25 cellular contexts compared by ENCODE assay signal in genomic region chr6:96844530-96844929, GRCh38. TPM values are rescaled to one million over a fixed set of nuclear protein-coding genes. Genes with fewer than 3 reads are reported as not detected.
DNase-seq lines count a peak whose midpoint lies in the region; ATAC-seq lines count a peak whose summit lies in the region.
"Had no signal": no experiment of that assay in that cellular context is flagged by ENCODE, and none has a peak within 500 bp of the region (broad histone marks: within the 10 kb centered on the region; RNA-seq: fewer than 3 reads in every experiment).

No MANE protein-coding gene starts in this region.

- CTCF ChIA-PET in activated CD4-positive, alpha-beta T cell treated with anti-CD3 and anti-CD28 coated beads for 36 hours (lab: Charles Lee) = no interaction called here

- intact Hi-C loops in activated CD4-positive, alpha-beta T cell treated with anti-CD3 and anti-CD28 coated beads, Interleukin-2, amount 10 ng/mL, durations not matched to agents 24 days and 14 days (cut with micrococcal nuclease) = no loop called here
- intact Hi-C loops in activated CD4-positive, alpha-beta T cell treated with anti-CD3 and anti-CD28 coated beads for 36 hours (cut with DNase I, micrococcal nuclease) = no loop called here

- no peak overlapping the region for H3K27ac Mint-ChIP-seq in stimulated activated naive CD8-positive, alpha-beta T cell treated with anti-CD3 and anti-CD28 coated beads, Interleukin-15, amount 100 ng/mL, for 72 hours
- H3K27ac Mint-ChIP-seq in activated CD4-positive, alpha-beta T cell treated with anti-CD3 and anti-CD28 coated beads, Interleukin-2, amount 10 ng/mL, durations not matched to agents 24 days and 14 days = no peak overlapping the region
- H3K27ac Mint-ChIP-seq in activated CD4-positive, alpha-beta T cell treated with anti-CD3 and anti-CD28 coated beads for 36 hours = no peak overlapping the region
- H3K27ac Mint-ChIP-seq: activated CD8-positive, alpha-beta T cell treated with anti-CD3 and anti-CD28 coated beads, Interleukin-2, amount 10 ng/mL, durations not matched to agents 7 days and 5 days; activated naive CD4-positive, alpha-beta T cell treated with anti-CD3 and anti-CD28 coated beads for 36 hours; HFFc6; naive thymus-derived CD8-positive, alpha-beta T cell had no signal

- no peaks in the 10 kb centered on the region for H3K36me3 Mint-ChIP-seq in activated CD4-positive, alpha-beta T cell treated with anti-CD3 and anti-CD28 coated beads, Interleukin-2, amount 10 ng/mL, durations not matched to agents 24 days and 14 days (ENCODE audit: low read depth)
- H3K36me3 Mint-ChIP-seq in activated CD4-positive, alpha-beta T cell treated with anti-CD3 and anti-CD28 coated beads for 36 hours (ENCODE audit: low read depth) = no peaks in the 10 kb centered on the region

- H3K9me3 Mint-ChIP-seq in stimulated activated naive CD8-positive, alpha-beta T cell treated with anti-CD3 and anti-CD28 coated beads, Interleukin-15, amount 100 ng/mL, for 72 hours = peaks cover 4 to 28% of the 10 kb centered on the region in 2 donors
- peaks cover 23% of the 10 kb centered on the region for H3K9me3 Mint-ChIP-seq in activated CD4-positive, alpha-beta T cell treated with anti-CD3 and anti-CD28 coated beads, Interleukin-2, amount 10 ng/mL, durations not matched to agents 24 days and 14 days
- peaks cover 4% of the 10 kb centered on the region for H3K9me3 Mint-ChIP-seq in activated CD4-positive, alpha-beta T cell treated with anti-CD3 and anti-CD28 coated beads for 36 hours (ENCODE audit: low read depth)
- H3K9me3 Mint-ChIP-seq: HFFc6 had no signal

- POLR2A ChIA-PET in activated CD4-positive, alpha-beta T cell treated with anti-CD3 and anti-CD28 coated beads for 36 hours (lab: Charles Lee) = no interaction called here

- H3K4me1 Mint-ChIP-seq in stimulated activated naive CD8-positive, alpha-beta T cell treated with anti-CD3 and anti-CD28 coated beads, Interleukin-15, amount 100 ng/mL, for 72 hours = no peaks in the 10 kb centered on the region
- H3K4me1 Mint-ChIP-seq in activated CD4-positive, alpha-beta T cell treated with anti-CD3 and anti-CD28 coated beads, Interleukin-2, amount 10 ng/mL, durations not matched to agents 24 days and 14 days = peaks cover 2% of the 10 kb centered on the region
- H3K4me1 Mint-ChIP-seq in activated CD4-positive, alpha-beta T cell treated with anti-CD3 and anti-CD28 coated beads for 36 hours = no peaks in the 10 kb centered on the region
- H3K4me1 Mint-ChIP-seq: naive thymus-derived CD8-positive, alpha-beta T cell had no signal

- peaks cover 35% of the 10 kb centered on the region for H3K27me3 Mint-ChIP-seq in stimulated activated naive CD8-positive, alpha-beta T cell treated with anti-CD3 and anti-CD28 coated beads, Interleukin-15, amount 100 ng/mL, for 72 hours
- H3K27me3 Mint-ChIP-seq in activated CD4-positive, alpha-beta T cell treated with anti-CD3 and anti-CD28 coated beads, Interleukin-2, amount 10 ng/mL, durations not matched to agents 24 days and 14 days = peaks cover 35% of the 10 kb centered on the region
- H3K27me3 Mint-ChIP-seq in activated CD4-positive, alpha-beta T cell treated with anti-CD3 and anti-CD28 coated beads for 36 hours = peaks cover 13% of the 10 kb centered on the region

- no peak overlapping the region for H3K4me3 Mint-ChIP-seq in stimulated activated naive CD8-positive, alpha-beta T cell treated with anti-CD3 and anti-CD28 coated beads, Interleukin-15, amount 100 ng/mL, for 72 hours
- H3K4me3 Mint-ChIP-seq in activated CD4-positive, alpha-beta T cell treated with anti-CD3 and anti-CD28 coated beads, Interleukin-2, amount 10 ng/mL, durations not matched to agents 24 days and 14 days = no peak overlapping the region
- H3K4me3 Mint-ChIP-seq in activated CD4-positive, alpha-beta T cell treated with anti-CD3 and anti-CD28 coated beads for 36 hours = no peak overlapping the region
- H3K4me3 Mint-ChIP-seq: activated CD8-positive, alpha-beta T cell treated with anti-CD3 and anti-CD28 coated beads, Interleukin-2, amount 10 ng/mL, durations not matched to agents 7 days and 5 days; activated naive CD4-positive, alpha-beta T cell treated with anti-CD3 and anti-CD28 coated beads for 36 hours; HFFc6; naive thymus-derived CD8-positive, alpha-beta T cell had no signal

- ATAC-seq in GM19395 (IDR thresholded peaks at IDR 0.05; ENCODE audit: unreplicated experiment) (peak; percentile 68), GM21825 (IDR thresholded peaks at IDR 0.05; ENCODE audit: unreplicated experiment) (peak; percentile 75), HG03175 (IDR thresholded peaks at IDR 0.05; ENCODE audit: unreplicated experiment) (peak; percentile 60)
- no peak for ATAC-seq in stimulated activated naive CD8-positive, alpha-beta T cell treated with anti-CD3 and anti-CD28 coated beads, Interleukin-15, amount 100 ng/mL, for 72 hours
- ATAC-seq in activated CD4-positive, alpha-beta T cell treated with anti-CD3 and anti-CD28 coated beads for 36 hours = no peak
- ATAC-seq: activated CD8-positive, alpha-beta T cell treated with anti-CD3 and anti-CD28 coated beads, Interleukin-2, amount 10 ng/mL, durations not matched to agents 7 days and 5 days; GM12878; naive thymus-derived CD8-positive, alpha-beta T cell; right cardiac atrium had no signal

- DNase-seq in stimulated activated naive CD8-positive, alpha-beta T cell treated with anti-CD3 and anti-CD28 coated beads, Interleukin-15, amount 100 ng/mL, for 72 hours = no peak
- DNase-seq in activated CD4-positive, alpha-beta T cell treated with anti-CD3 and anti-CD28 coated beads, Interleukin-2, amount 10 ng/mL, durations not matched to agents 24 days and 14 days = no peak
- no peak for DNase-seq in NCI-H345 treated with DMSO at 0.1 percent for 48 hours (lab: John Stamatoyannopoulos, UW; ENCODE audit: unreplicated experiment)
- DNase-seq in activated CD4-positive, alpha-beta T cell treated with anti-CD3 and anti-CD28 coated beads for 36 hours = no peak
- DNase-seq: activated CD4-positive, alpha-beta T cell treated with anti-CD3 and anti-CD28 coated beads for 1 hour; activated CD8-positive, alpha-beta T cell treated with anti-CD3 and anti-CD28 coated beads, Interleukin-2, amount 10 ng/mL, durations not matched to agents 7 days and 5 days; activated naive CD4-positive, alpha-beta T cell treated with anti-CD3 and anti-CD28 coated beads for 36 hours; central memory CD4-positive, alpha-beta T cell; cortex of kidney; effector memory CD4-positive, alpha-beta T cell; HFFc6; Karpas-422; kidney glomerular epithelial cell; naive thymus-derived CD8-positive, alpha-beta T cell; NCI-H1417; NCI-H2081; NCI-H2227 treated with DMSO at 0.1 percent for 48 hours; PC-9; right cardiac atrium; Right ventricle myocardium superior; tibial artery had no signal

RNA-seq across cellular contexts. Expression of gene GPR63, which starts 7.3 kb away (rescaled TPM):
- total RNA-seq in activated CD4-positive, alpha-beta T cell treated with anti-CD3 and anti-CD28 coated beads, Interleukin-2, amount 10 ng/mL, durations not matched to agents 24 days and 14 days = 2.2 and 2.7 TPM in 2 replicates
- 1 to 10 TPM; 1.2 to 1.3 TPM for total RNA-seq in activated CD4-positive, alpha-beta T cell treated with anti-CD3 and anti-CD28 coated beads for 36 hours

RNA-seq across cellular contexts. Expression of gene NDUFAF4, which starts 53.2 kb away (rescaled TPM):
- total RNA-seq in activated CD4-positive, alpha-beta T cell treated with anti-CD3 and anti-CD28 coated beads, Interleukin-2, amount 10 ng/mL, durations not matched to agents 24 days and 14 days = 71.8 and 74.4 TPM in 2 replicates
- 10 to 100 TPM; 65.4 to 84.6 TPM for total RNA-seq in activated CD4-positive, alpha-beta T cell treated with anti-CD3 and anti-CD28 coated beads for 36 hours

Comparison
In these comparisons a context has a peak if more than half of its experiments do, and no peak if none do; other contexts are left out.
1. ATAC-seq: peak in GM19395 (single experiment), GM21825 (single experiment) and HG03175 (single experiment); none in stimulated activated naive CD8-positive, alpha-beta T cell treated with anti-CD3 and anti-CD28 coated beads, Interleukin-15, amount 100 ng/mL, for 72 hours (single experiment) and activated CD4-positive, alpha-beta T cell treated with anti-CD3 and anti-CD28 coated beads for 36 hours (single experiment).